Comparison of ENCODE assay signal across 9 cellular contexts in genomic region chr7:155300641-155301452, GRCh38. TPM values are rescaled to one million over a fixed set of nuclear protein-coding genes. Genes with fewer than 3 reads are reported as not detected.
DNase-seq lines count a peak whose midpoint lies in the region; ATAC-seq, FAIRE-seq and TF ChIP-seq lines count a peak whose summit lies in the region.
"Had no signal": no experiment of that assay in that cellular context is flagged by ENCODE, and none has a peak within 500 bp of the region (broad histone marks: within the 10 kb centered on the region; RNA-seq: fewer than 3 reads in every experiment).

No MANE protein-coding gene starts in this region.

- H4K91ac ChIP-seq in H1 (replicated peaks; ENCODE audit: insufficient read length, low read length) (no peak overlapping the region), neuronal stem cell (ENCODE audit: low read depth, low read length, poor library complexity) (no peak overlapping the region)

- H2BK5ac ChIP-seq in H1 (ENCODE audit: low read depth, low read length) = no peak overlapping the region
- no peak overlapping the region for H2BK5ac ChIP-seq in neuronal stem cell (ENCODE audit: low read length)

- H3K4me1 ChIP-seq in RWPE2 (ENCODE audit: insufficient read depth, poor library complexity, severe bottlenecking) (peaks cover 50% of the 10 kb centered on the region), H1 (replicated peaks in 1 of 4; ENCODE audit: control insufficient read depth in 3 of 4, insufficient read depth in 4 of 4, low read length in 3 of 4) (peaks cover 7 to 19% (median 10%) of the 10 kb centered on the region in 4 experiments; a peak in 6 of 7 replicates), neuronal stem cell (ENCODE audit: control insufficient read depth in 2 of 2, insufficient read depth in 1 of 2, low read depth in 1 of 2, low read length in 2 of 2) (peaks cover 15 to 17% of the 10 kb centered on the region in 2 donors)

- H3K9me3 ChIP-seq in RWPE2 (ENCODE audit: severe bottlenecking) (no peaks in the 10 kb centered on the region), H1 (ENCODE audit: insufficient read depth in 2 of 2, low read depth in 1 of 2, low read length in 1 of 2) (no peaks in the 10 kb centered on the region), neuronal stem cell (replicated peaks in 1 of 2; ENCODE audit: control insufficient read depth in 2 of 2, insufficient read depth in 1 of 2, low read depth in 1 of 2, low read length in 2 of 2) (peaks cover 2 to 11% of the 10 kb centered on the region in 2 donors)

- H4K8ac ChIP-seq in H1 (ENCODE audit: extremely low read depth, insufficient read depth, low read length) (no peak overlapping the region), neuronal stem cell (ENCODE audit: low read depth, low read length) (no peak overlapping the region)

- peaks cover 17 to 51% of the 10 kb centered on the region in 2 experiments for H3K79me2 ChIP-seq in H1 (ENCODE audit: control insufficient read depth in 1 of 2, insufficient read depth in 2 of 2, low read length in 2 of 2)

- H3K27me3 ChIP-seq in RWPE2 (ENCODE audit: insufficient read depth, poor library complexity, severe bottlenecking) (no peaks in the 10 kb centered on the region), H1 (replicated peaks in 1 of 4; ENCODE audit: control insufficient read depth in 3 of 4, extremely low read depth in 1 of 4, insufficient read depth in 3 of 4, low read length in 3 of 4) (no peaks in the 10 kb centered on the region), neuronal stem cell (ENCODE audit: control insufficient read depth in 3 of 3, insufficient read depth in 3 of 3, low read depth in 1 of 3, low read length in 3 of 3) (no peaks in the 10 kb centered on the region)

- FAIRE-seq in H1 (lab: Jason Lieb, UNC) = no peak

- H2AFZ ChIP-seq in H1 (ENCODE audit: low read length) = no peak overlapping the region
- no peak overlapping the region for H2AFZ ChIP-seq in neuronal stem cell (ENCODE audit: low read length)

- TF ChIP-seq CTCF in RWPE2 (IDR thresholded peaks at IDR 0.05; ENCODE audit: poor library complexity, severe bottlenecking) (no peak), H1 (IDR thresholded peaks at IDR 0.05; ENCODE audit: control extremely low read depth in 1 of 3, insufficient read depth in 1 of 3, low read depth in 1 of 3, low read length in 3 of 3) (no peak)

- H3K79me1 ChIP-seq in H1 (ENCODE audit: low read depth, low read length) (peaks cover 13% of the 10 kb centered on the region), neuronal stem cell (ENCODE audit: low read depth, low read length) (no peaks in the 10 kb centered on the region)

- H2AK5ac ChIP-seq in H1 (ENCODE audit: low read depth, low read length) (no peak overlapping the region), neuronal stem cell (ENCODE audit: low read depth, low read length) (no peak overlapping the region)

- H3K36me3 ChIP-seq in RWPE2 (ENCODE audit: low read depth) (peaks cover 74% of the 10 kb centered on the region), H1 (ENCODE audit: control insufficient read depth in 2 of 4, insufficient read depth in 4 of 4, low read length in 3 of 4) (peaks cover 3 to 53% (median 14%) of the 10 kb centered on the region in 4 experiments; a peak in 6 of 8 replicates), neuronal stem cell (replicated peaks in 1 of 2; ENCODE audit: control insufficient read depth in 2 of 2, insufficient read depth in 2 of 2, low read length in 2 of 2) (peaks cover 35 to 71% of the 10 kb centered on the region in 2 donors)

- H3K23ac ChIP-seq in H1 (ENCODE audit: insufficient read length) (no peak overlapping the region), neuronal stem cell (ENCODE audit: low read depth, low read length, poor library complexity) (peak overlapping the region; percentile 10)

- H3K14ac ChIP-seq in H1 (ENCODE audit: insufficient read length) (no peak overlapping the region), neuronal stem cell (ENCODE audit: low read length) (no peak overlapping the region)

- TF ChIP-seq POLR2A in H1 (IDR thresholded peaks at IDR 0.05; ENCODE audit: control extremely low read depth in 1 of 2, low read depth in 2 of 2, low read length in 2 of 2) = no peak

- no peak overlapping the region for H3K56ac ChIP-seq in H1 (replicated peaks; ENCODE audit: insufficient read length, low read depth, low read length)

- H3K27ac ChIP-seq in RWPE2 (ENCODE audit: poor library complexity, severe bottlenecking) (peak overlapping the region; percentile 94), H1 (ENCODE audit: low read depth, low read length) (no peak overlapping the region), neuronal stem cell (replicated peaks; ENCODE audit: low read length) (no peak overlapping the region)

- no peak overlapping the region for H2BK12ac ChIP-seq in H1 (ENCODE audit: low read depth, low read length)
- H2BK12ac ChIP-seq in neuronal stem cell (ENCODE audit: low read length) = no peak overlapping the region

- WGBS in H1 (ENCODE audit: extremely low coverage in 1 of 2, insufficient coverage in 1 of 2, insufficient read length in 1 of 2, insufficient replicate concordance in 2 of 2, low coverage in 1 of 2, low lambda C conversion rate in 2 of 2, missing lambda C conversion rate in 1 of 2), 2 experiments = 88% methylated on average over 11 of the region's 11 CpGs; no CpG with 5 or more reads in 1 of the 2 experiments
- WGBS in neuronal stem cell (ENCODE audit: extremely low coverage in 2 of 2, insufficient read length in 2 of 2, insufficient replicate concordance in 1 of 2), 2 donors = no CpG with 5 or more reads among the region's 11 CpGs

- CTCF ChIA-PET in H1 (lab: Charles Lee; ENCODE audit: partially characterized antibody) = no interaction called here

- POLR2A ChIA-PET in H1 (lab: Charles Lee; ENCODE audit: partially characterized antibody) = no interaction called here

- H2BK15ac ChIP-seq in H1 (ENCODE audit: low read length) = no peak overlapping the region
- no peak overlapping the region for H2BK15ac ChIP-seq in neuronal stem cell (ENCODE audit: low read length)

- H4K20me1 ChIP-seq in H1 (replicated peaks in 1 of 2; ENCODE audit: control insufficient read depth in 1 of 2, insufficient read depth in 2 of 2, low read length in 2 of 2) = peaks cover 16 to 28% of the 10 kb centered on the region in 2 experiments

- H4K5ac ChIP-seq in H1 (ENCODE audit: insufficient read length, low read depth, low read length) = no peak overlapping the region

- no peak for TF ChIP-seq EP300 in H1 (IDR thresholded peaks at IDR 0.05; ENCODE audit: borderline replicate concordance in 1 of 2, low read depth in 2 of 2, low read length in 2 of 2)

- H3K4me2 ChIP-seq in H1 (ENCODE audit: insufficient read depth in 1 of 2, low read depth in 2 of 2, low read length in 2 of 2) (peak overlapping the region; percentile 44 to 85; a peak in 3 of 4 replicates), neuronal stem cell (ENCODE audit: insufficient read depth, low read length, poor library complexity, severe bottlenecking) (peak overlapping the region; percentile 42)

- H3K4me3 ChIP-seq in RWPE2 (ENCODE audit: severe bottlenecking) (peak overlapping the region; percentile 91), H1 (ENCODE audit: extremely low read depth in 1 of 4, insufficient read depth in 2 of 4, low read depth in 3 of 4, low read length in 4 of 4) (peak overlapping the region in 1 of 4 experiments; percentile 77; a peak in 1 of 8 replicates), neuronal stem cell (ENCODE audit: low read length in 2 of 2) (peak overlapping the region; percentile 63 to 80)

- DNase-seq in G401 (ENCODE audit: low spot score) = peak; percentile 77
- DNase-seq in RWPE2 (ENCODE audit: low spot score) = no peak
- DNase-seq in H1 (ENCODE audit: low read depth in 1 of 2, low spot score in 2 of 2) = no peak
- DNase-seq in neuronal stem cell (ENCODE audit: low spot score) = no peak
- no peak for DNase-seq in ecto neural progenitor cell (ENCODE audit: low spot score)
- DNase-seq in effector CD4-positive, alpha-beta T cell = no peak
- DNase-seq: NCI-H526 had no signal

- no peak overlapping the region for H3K4ac ChIP-seq in H1 (replicated peaks; ENCODE audit: insufficient read length, low read depth, low read length)
- no peak overlapping the region for H3K4ac ChIP-seq in neuronal stem cell (ENCODE audit: low read length)

- in situ Hi-C loops in G401 (cut with HindIII; ENCODE audit: low sequenced_read_pairs) = no loop called here

- peaks cover 12% of the 10 kb centered on the region for H3K23me2 ChIP-seq in H1 (ENCODE audit: low read depth, low read length)

- no peak for TF ChIP-seq RAD21 in H1 (IDR thresholded peaks at IDR 0.05 in 1 of 2, conservative IDR thresholded peaks at IDR 0.05 in 1 of 2; ENCODE audit: low read depth in 2 of 2, low read length in 2 of 2)

- no peak overlapping the region for H3K18ac ChIP-seq in H1 (ENCODE audit: extremely low read depth, low read length)
- no peak overlapping the region for H3K18ac ChIP-seq in neuronal stem cell (ENCODE audit: low read length)

- H2BK120ac ChIP-seq in H1 (replicated peaks; ENCODE audit: low read depth, low read length) (no peak overlapping the region), neuronal stem cell (ENCODE audit: low read depth, low read length) (no peak overlapping the region)

- H3K9ac ChIP-seq in H1 (replicated peaks in 1 of 4; ENCODE audit: extremely low read depth in 1 of 4, low read depth in 3 of 4, low read length in 3 of 4) = no peak overlapping the region
- peak overlapping the region; percentile 51 for H3K9ac ChIP-seq in neuronal stem cell (ENCODE audit: low read depth, low read length, poor library complexity)

- ATAC-seq in RWPE2 (ENCODE audit: low read depth) (no peak), GM19452 (IDR thresholded peaks at IDR 0.05; ENCODE audit: unreplicated experiment) (no peak), GM21360 (IDR thresholded peaks at IDR 0.05; ENCODE audit: unreplicated experiment) (no peak)

- H2BK20ac ChIP-seq in H1 (ENCODE audit: low read length) = no peak overlapping the region

RNA-seq across cellular contexts. Expression of gene INSIG1, which starts 3.2 kb away (rescaled TPM):
- 42.4 and 69.1 TPM in 2 replicates for total RNA-seq in G401 (2014; rRNA removed; shearing (Covaris generic))
- 40.0 and 44.7 TPM in 2 replicates for total RNA-seq in H1 (2021; fragmentation: NEBNext Ultra II Directional; extraction: Animal tissue kit (Norgen Biotek cat#: 25700))
- polyA plus RNA-seq in H1 (2011; rRNA removed) = 58.4 and 68.1 TPM in 2 replicates
- polyA plus RNA-seq in H1 (2011; cell fraction: cytosol; rRNA removed) = 47.8 TPM
- polyA plus RNA-seq in H1 (2011; cell fraction: nucleus; rRNA removed) = 41.8 TPM
- polyA plus RNA-seq in H1 (2012, experiment 1 of 2) = 32.4 to 45.3 TPM (median 36.5 TPM) in 4 replicates
- 27.0 TPM for polyA plus RNA-seq in H1 (2012, experiment 2 of 2)
- polyA plus RNA-seq in H1 (2013, experiment 1 of 2) = 102 TPM
- 129 TPM for polyA plus RNA-seq in H1 (2013, experiment 2 of 2)
- 42.3 and 43.0 TPM in 2 replicates for polyA minus RNA-seq in H1 (2011; rRNA and poly(A)+ RNA removed)
- polyA minus RNA-seq in H1 (2011; cell fraction: cytosol; rRNA and poly(A)+ RNA removed) = 48.4 TPM
- 47.7 TPM for polyA minus RNA-seq in H1 (2011; cell fraction: nucleus; rRNA and poly(A)+ RNA removed)
- 183 TPM for polyA plus RNA-seq in neuronal stem cell (2013, experiment 1 of 2)
- polyA plus RNA-seq in neuronal stem cell (2013, experiment 2 of 2) = 199 TPM
